16 cellular contexts compared by ENCODE assay signal in genomic region chr2:58146707-58147106, GRCh38.
A peak's percentile ranks its signal among the peaks of the same experiment; 100 is the strongest.
DNase-seq lines count a peak whose midpoint lies in the region; ATAC-seq and TF ChIP-seq lines count a peak whose summit lies in the region.
"Had no signal": no experiment of that assay in that cellular context is flagged by ENCODE, and none has a peak within 500 bp of the region (broad histone marks: within the 10 kb centered on the region; RNA-seq: fewer than 3 reads in every experiment).

No MANE protein-coding gene starts in this region.

- no peaks in the 10 kb centered on the region for H3K27me3 Mint-ChIP-seq in activated CD4-positive, alpha-beta T cell treated with anti-CD3 and anti-CD28 coated beads for 36 hours
- H3K27me3 Mint-ChIP-seq: brain had no signal

- POLR2A ChIA-PET in activated CD4-positive, alpha-beta T cell treated with anti-CD3 and anti-CD28 coated beads for 36 hours (lab: Charles Lee): no interaction called here

- no peak overlapping the region for H3K9ac ChIP-seq in adipocyte (ENCODE audit: low read length)

- H3K9me3 Mint-ChIP-seq in activated CD4-positive, alpha-beta T cell treated with anti-CD3 and anti-CD28 coated beads for 36 hours (ENCODE audit: low read depth): peaks cover 2% of the 10 kb centered on the region
- H3K9me3 Mint-ChIP-seq: brain, endodermal cell had no signal

- no peak overlapping the region for H3K4me3 Mint-ChIP-seq in activated CD4-positive, alpha-beta T cell treated with anti-CD3 and anti-CD28 coated beads for 36 hours
- H3K4me3 Mint-ChIP-seq: brain, endodermal cell had no signal

- CTCF ChIA-PET in activated CD4-positive, alpha-beta T cell treated with anti-CD3 and anti-CD28 coated beads for 36 hours (lab: Charles Lee): no interaction called here

- no peaks in the 10 kb centered on the region for H3K4me1 ChIP-seq in adipocyte (ENCODE audit: control insufficient read depth, insufficient read depth, low read length)
- H3K4me1 ChIP-seq: Caco-2 had no signal

- H3K36me3 ChIP-seq in adipocyte (ENCODE audit: control insufficient read depth, insufficient read depth, low read length, severe bottlenecking) (peaks cover 9% of the 10 kb centered on the region), kidney epithelial cell (ENCODE audit: control insufficient read depth, insufficient read depth, low read length) (no peaks in the 10 kb centered on the region)

- H3K4me3 ChIP-seq in adipocyte (ENCODE audit: low read length) (no peak overlapping the region), kidney epithelial cell (ENCODE audit: low read depth, low read length) (no peak overlapping the region)
- H3K4me3 ChIP-seq: heart right ventricle, skin epidermis had no signal

- TF ChIP-seq CTCF in kidney epithelial cell (IDR thresholded peaks at IDR 0.05; ENCODE audit: insufficient read depth, low read length, poor library complexity, severe bottlenecking): no peak

- peak; percentile 33 for DNase-seq in activated CD4-positive, alpha-beta T cell treated with anti-CD3 and anti-CD28 coated beads for 36 hours
- no peak for DNase-seq in activated CD4-positive, alpha-beta T cell treated with anti-CD3 and anti-CD28 coated beads, Interleukin-2, amount 50 U/mL, for 1 hour
- DNase-seq in HT-29 (ENCODE audit: low spot score) (peak; percentile 32), adipocyte (ENCODE audit: low read depth) (peak; percentile 20), kidney epithelial cell (ENCODE audit: low read depth) (peak; percentile 29), AG08395 (ENCODE audit: low spot score) (no peak), GM19238 (ENCODE audit: insufficient read length, low spot score) (no peak)
- DNase-seq: Caco-2, endodermal cell, heart right ventricle, MV-4-11, NCI-H510A, SHP77 had no signal

- intact Hi-C loops in activated CD4-positive, alpha-beta T cell treated with anti-CD3 and anti-CD28 coated beads for 36 hours (cut with DNase I, micrococcal nuclease): loop anchor here in 1 of 2 experiments (5.0 kb wide), 2 partner anchors 96 to 99 kb away; partner anchors contain the start of genes FANCL and VRK2

- ATAC-seq in activated CD4-positive, alpha-beta T cell treated with anti-CD3 and anti-CD28 coated beads for 36 hours: peak; percentile 80
- no peak for ATAC-seq in HG03108 (IDR thresholded peaks at IDR 0.05; ENCODE audit: unreplicated experiment)
- ATAC-seq: heart right ventricle had no signal

- H3K36me3 Mint-ChIP-seq in activated CD4-positive, alpha-beta T cell treated with anti-CD3 and anti-CD28 coated beads for 36 hours (ENCODE audit: low read depth): peaks cover 21% of the 10 kb centered on the region
- H3K36me3 Mint-ChIP-seq: brain had no signal

- H3K27me3 ChIP-seq in adipocyte (replicated peaks; ENCODE audit: control insufficient read depth, insufficient read depth, low read length) (no peaks in the 10 kb centered on the region), kidney epithelial cell (ENCODE audit: control insufficient read depth, insufficient read depth, low read length) (no peaks in the 10 kb centered on the region)
- H3K27me3 ChIP-seq: heart right ventricle had no signal

- H3K9me3 ChIP-seq in adipocyte (ENCODE audit: control insufficient read depth, low read length): no peaks in the 10 kb centered on the region
- H3K9me3 ChIP-seq: Caco-2, heart right ventricle had no signal

- peaks cover 12% of the 10 kb centered on the region for H3K4me1 Mint-ChIP-seq in activated CD4-positive, alpha-beta T cell treated with anti-CD3 and anti-CD28 coated beads for 36 hours
- H3K4me1 Mint-ChIP-seq: brain, endodermal cell had no signal

- H3K27ac Mint-ChIP-seq in activated CD4-positive, alpha-beta T cell treated with anti-CD3 and anti-CD28 coated beads for 36 hours: no peak overlapping the region
- H3K27ac Mint-ChIP-seq: endodermal cell had no signal

Comparison
In these comparisons a context has a peak if more than half of its experiments do, and no peak if none do; other contexts are left out.
1. DNase-seq: peak in activated CD4-positive, alpha-beta T cell treated with anti-CD3 and anti-CD28 coated beads for 36 hours (single experiment), HT-29 (single experiment), adipocyte (single experiment) and kidney epithelial cell (single experiment); none in activated CD4-positive, alpha-beta T cell treated with anti-CD3 and anti-CD28 coated beads, Interleukin-2, amount 50 U/mL, for 1 hour (single experiment), AG08395 (single experiment) and GM19238 (single experiment).